In genomic region chr10:87826653-87827052, GRCh38 we compare ENCODE assay signal across 24 cellular contexts.
"Had no signal": no experiment of that assay in that cellular context is flagged by ENCODE, and none has a peak within 500 bp of the region (broad histone marks: within the 10 kb centered on the region; RNA-seq: fewer than 3 reads in every experiment).

No MANE protein-coding gene starts in this region.

- H3K4me1 ChIP-seq: stomach, transverse colon had no signal

- H3K36me3 ChIP-seq: heart left ventricle, ovary, right atrium auricular region, stomach, thoracic aorta, transverse colon had no signal

- H3K27me3 Mint-ChIP-seq: naive B cell had no signal

- H3K36me3 Mint-ChIP-seq: naive B cell had no signal

- H3K27me3 ChIP-seq: dorsolateral prefrontal cortex, heart left ventricle, ovary, right atrium auricular region, stomach, transverse colon had no signal

- H3K9me3 Mint-ChIP-seq: naive B cell had no signal

- H3K4me3 Mint-ChIP-seq: naive B cell, neural crest cell had no signal

- DNase-seq: cortex of kidney; dorsolateral prefrontal cortex; effector CD8-positive, alpha-beta T cell; heart left ventricle; hippocampal formation; left colon; left ventricle myocardium superior; mesenchymal stem cell; midbrain; naive B cell; ovary; small intestine; stimulated activated CD4-positive, alpha-beta T cell treated with anti-CD3 and anti-CD28 coated beads, Interleukin-12 subunit alpha, Interleukin-12 subunit beta, amount 100 ng/mL, for 4 hours; stimulated activated naive CD4-positive, alpha-beta T cell; stomach; substantia nigra; transverse colon had no signal

- ATAC-seq: esophagus mucosa, heart left ventricle, left colon, left ventricle myocardium superior had no signal

- H3K27ac ChIP-seq: dorsolateral prefrontal cortex, heart left ventricle, ovary, right atrium auricular region, stomach, thoracic aorta, transverse colon had no signal

- FAIRE-seq: endometrium, frontal cortex had no signal

- H3K9me3 ChIP-seq: heart left ventricle, ovary, right atrium auricular region, stomach, thoracic aorta, transverse colon had no signal

- H3K4me3 ChIP-seq: dorsolateral prefrontal cortex, heart left ventricle, lung, ovary, right atrium auricular region, stomach, thoracic aorta, transverse colon had no signal

- H3K4me1 Mint-ChIP-seq: naive B cell, neural crest cell had no signal
